In genomic region chr15:75346796-75347221, GRCh38 we compare ENCODE assay signal across 8 cellular contexts. TPM values are rescaled to one million over a fixed set of nuclear protein-coding genes. Genes with fewer than 3 reads are reported as not detected.
DNase-seq lines count a peak whose midpoint lies in the region; ATAC-seq and TF ChIP-seq lines count a peak whose summit lies in the region.

TSS of gene NEIL1 (plus strand) at chr15:75347039. CDS start at chr15:75348906, 1,867 bp downstream.

- intact Hi-C loops in Panc1 (cut with micrococcal nuclease; ENCODE audit: unreplicated experiment) = no loop called here
- intact Hi-C loops in naive thymus-derived CD4-positive, alpha-beta T cell (cut with micrococcal nuclease) = loop anchor here in 1 of 2 donors (1.0 to 5.0 kb wide), 5 partner anchors 11 to 293 kb away; partner anchors contain the start of genes COMMD4, IMP3, MAN2C1 and SIN3A

- H3K9me3 Mint-ChIP-seq in naive thymus-derived CD4-positive, alpha-beta T cell = peaks cover 0 to 19% (median 7%) of the 10 kb centered on the region in 11 donors

- H3K9me3 ChIP-seq in Panc1 (ENCODE audit: control insufficient read depth, insufficient read depth, low read depth, low read length) (no peaks in the 10 kb centered on the region), endocrine pancreas (ENCODE audit: control insufficient read depth, low read length) (no peaks in the 10 kb centered on the region)
- peaks cover 0 to 17% (median 0%) of the 10 kb centered on the region in 3 experiments for H3K9me3 ChIP-seq in naive thymus-derived CD4-positive, alpha-beta T cell (ENCODE audit: control insufficient read depth in 2 of 3, low read length in 3 of 3)

- H3K27me3 Mint-ChIP-seq in naive thymus-derived CD4-positive, alpha-beta T cell = peaks cover 0 to 26% (median 0%) of the 10 kb centered on the region in 5 donors

- H3K27ac Mint-ChIP-seq in naive thymus-derived CD4-positive, alpha-beta T cell = peak within 1 kb of the TSS; percentile 78 to 95 (median 89)

- ATAC-seq in Panc1 (no peak), HG03521 (IDR thresholded peaks at IDR 0.05; ENCODE audit: unreplicated experiment) (no peak), GM18907 (IDR thresholded peaks at IDR 0.05; ENCODE audit: unreplicated experiment) (no peak)
- ATAC-seq in naive thymus-derived CD4-positive, alpha-beta T cell = no peak

- BruUV-seq in Panc1 (replicated peaks; lab: Mats Ljungman, UMichigan) = no TSS peak

- no peaks in the 10 kb centered on the region for H3K27me3 ChIP-seq in Panc1 (ENCODE audit: control insufficient read depth, insufficient read depth, low read length)
- H3K27me3 ChIP-seq in endocrine pancreas (ENCODE audit: control insufficient read depth, insufficient read depth, low read length) = no peaks in the 10 kb centered on the region
- no peaks in the 10 kb centered on the region for H3K27me3 ChIP-seq in naive thymus-derived CD4-positive, alpha-beta T cell (ENCODE audit: control insufficient read depth in 2 of 2, insufficient read depth in 2 of 2, low read length in 2 of 2)

- CTCF ChIA-PET in Panc1 (lab: Charles Lee) = interaction anchor here (0.6 to 0.7 kb wide), 2 partner anchors 105 to 316 kb away, joined by 3 to 4 read pairs; no protein-coding TSS in a partner anchor
- CTCF ChIA-PET in naive thymus-derived CD4-positive, alpha-beta T cell (lab: Charles Lee) = interaction anchor here (2.1 kb wide), 1 partner anchor 21 kb away, joined by 8 read pairs; the partner anchor contains the start of gene MAN2C1

- peaks cover 0 to 35% (median 0%) of the 10 kb centered on the region in 5 donors for H3K36me3 Mint-ChIP-seq in naive thymus-derived CD4-positive, alpha-beta T cell

- H3K4me3 ChIP-seq in Panc1 (ENCODE audit: low read depth in 2 of 2, low read length in 2 of 2) (peak within 1 kb of the TSS; percentile 52 to 67), endocrine pancreas (ENCODE audit: control insufficient read depth, insufficient read depth, low read length) (peak within 1 kb of the TSS; percentile 64)
- H3K4me3 ChIP-seq in naive thymus-derived CD4-positive, alpha-beta T cell (ENCODE audit: low read length) = peak within 1 kb of the TSS; percentile 59

- DNase-seq in DMS114 treated with DMSO at 0.1 percent for 48 hours (lab: John Stamatoyannopoulos, UW; ENCODE audit: unreplicated experiment) (peak; percentile 32), Panc1 (ENCODE audit: low read depth, low spot score) (no peak), middle frontal gyrus (ENCODE audit: extremely low spot score, low spot score) (no peak), cerebellar cortex (ENCODE audit: low spot score) (no peak)
- DNase-seq in naive thymus-derived CD4-positive, alpha-beta T cell = no peak

- H3K4me1 ChIP-seq in Panc1 (ENCODE audit: control insufficient read depth, insufficient read depth, low read length) (no peaks in the 10 kb centered on the region), endocrine pancreas (ENCODE audit: control insufficient read depth, insufficient read depth, low read length) (no peaks in the 10 kb centered on the region)
- peaks cover 29 to 30% of the 10 kb centered on the region in 2 donors for H3K4me1 ChIP-seq in naive thymus-derived CD4-positive, alpha-beta T cell (ENCODE audit: control insufficient read depth in 2 of 2, insufficient read depth in 2 of 2, low read length in 2 of 2)

- POLR2A ChIA-PET in Panc1 (lab: Charles Lee) = interaction anchor here (0.6 kb wide), 1 partner anchor 89 kb away, joined by 3 read pairs; no protein-coding TSS in a partner anchor
- POLR2A ChIA-PET in naive thymus-derived CD4-positive, alpha-beta T cell (lab: Charles Lee) = interaction anchor here (0.6 to 8.4 kb wide), 9 partner anchors 10 to 293 kb away, joined by 3 to 94 read pairs (median 7); partner anchors contain the start of genes C15orf39, COMMD4, IMP3 and MAN2C1

- in situ Hi-C loops in Panc1 (cut with HindIII; ENCODE audit: low pct_unique_long_range_greater_than_20kb, low sequenced_read_pairs) = no loop called here

- H3K36me3 ChIP-seq in Panc1 (ENCODE audit: control insufficient read depth, insufficient read depth, low read length) (no peaks in the 10 kb centered on the region), endocrine pancreas (ENCODE audit: control insufficient read depth, insufficient read depth, low read length) (no peaks in the 10 kb centered on the region)
- H3K36me3 ChIP-seq in naive thymus-derived CD4-positive, alpha-beta T cell (ENCODE audit: control insufficient read depth in 2 of 3, insufficient read depth in 3 of 3, low read length in 3 of 3) = peaks cover 0 to 5% (median 0%) of the 10 kb centered on the region in 3 experiments

- TF ChIP-seq CTCF in Panc1 (IDR thresholded peaks at IDR 0.05) = no peak

- H3K4me3 Mint-ChIP-seq in naive thymus-derived CD4-positive, alpha-beta T cell = peak within 1 kb of the TSS; percentile 78 to 95 (median 90)

- peaks cover 21 to 45% (median 31%) of the 10 kb centered on the region in 7 donors for H3K4me1 Mint-ChIP-seq in naive thymus-derived CD4-positive, alpha-beta T cell

- H3K9ac ChIP-seq in endocrine pancreas (ENCODE audit: control insufficient read depth, insufficient read depth, low read length) = peak within 1 kb of the TSS; percentile 84

- H3K27ac ChIP-seq in Panc1 (ENCODE audit: low read length) = peak within 1 kb of the TSS; percentile 48
- peak within 1 kb of the TSS; percentile 66 for H3K27ac ChIP-seq in naive thymus-derived CD4-positive, alpha-beta T cell (ENCODE audit: low read depth, low read length)

RNA-seq across cellular contexts. Expression of gene NEIL1, which starts in this region (rescaled TPM):
- 3.4 TPM for total RNA-seq in Panc1 (2021; ENCODE audit: unreplicated experiment)
- polyA plus RNA-seq in Panc1 (2012; ENCODE audit: insufficient read length) = 9.3 TPM
- 10 to 100 TPM in 4 of 5 experiments, 1 to 10 TPM in 1; 8.9 to 49.9 (median 18.5) TPM for total RNA-seq in naive thymus-derived CD4-positive, alpha-beta T cell
- 1 to 10 TPM; 1.7 to 3.1 TPM for polyA plus RNA-seq in naive thymus-derived CD4-positive, alpha-beta T cell
